2 cellular contexts compared by ENCODE assay signal in genomic region chr19:12657966-12658365, GRCh38.
TF ChIP-seq lines count a peak whose summit lies in the region.

No MANE protein-coding gene starts in this region.

TF ChIP-seq in HCT116, 20 proteins besides CTCF, POLR2A, EP300 and RAD21:
- no peak for TF ChIP-seq ZFX (IDR thresholded peaks at IDR 0.05)
- no peak for TF ChIP-seq JUND (IDR thresholded peaks at IDR 0.05)
- TF ChIP-seq ELF1 (IDR thresholded peaks at IDR 0.05; ENCODE audit: borderline replicate concordance, low read depth), result no peak

TF ChIP-seq in K562, 482 proteins besides CTCF, POLR2A, EP300 and RAD21:
- TF ChIP-seq, protein P1, sequence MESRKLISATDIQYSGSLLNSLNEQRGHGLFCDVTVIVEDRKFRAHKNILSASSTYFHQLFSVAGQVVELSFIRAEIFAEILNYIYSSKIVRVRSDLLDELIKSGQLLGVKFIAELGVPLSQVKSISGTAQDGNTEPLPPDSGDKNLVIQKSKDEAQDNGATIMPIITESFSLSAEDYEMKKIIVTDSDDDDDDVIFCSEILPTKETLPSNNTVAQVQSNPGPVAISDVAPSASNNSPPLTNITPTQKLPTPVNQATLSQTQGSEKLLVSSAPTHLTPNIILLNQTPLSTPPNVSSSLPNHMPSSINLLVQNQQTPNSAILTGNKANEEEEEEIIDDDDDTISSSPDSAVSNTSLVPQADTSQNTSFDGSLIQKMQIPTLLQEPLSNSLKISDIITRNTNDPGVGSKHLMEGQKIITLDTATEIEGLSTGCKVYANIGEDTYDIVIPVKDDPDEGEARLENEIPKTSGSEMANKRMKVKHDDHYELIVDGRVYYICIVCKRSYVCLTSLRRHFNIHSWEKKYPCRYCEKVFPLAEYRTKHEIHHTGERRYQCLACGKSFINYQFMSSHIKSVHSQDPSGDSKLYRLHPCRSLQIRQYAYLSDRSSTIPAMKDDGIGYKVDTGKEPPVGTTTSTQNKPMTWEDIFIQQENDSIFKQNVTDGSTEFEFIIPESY (CRISPR knock-in tag; IDR thresholded peaks at IDR 0.05), result peak; percentile 56
- no peak for TF ChIP-seq NCOA6 (IDR thresholded peaks at IDR 0.05)
